Comparison of ENCODE assay signal across 10 cellular contexts in genomic region chr9:75893096-75893495, GRCh38. TPM values are rescaled to one million over a fixed set of nuclear protein-coding genes. Genes with fewer than 3 reads are reported as not detected.
DNase-seq lines count a peak whose midpoint lies in the region; FAIRE-seq and TF ChIP-seq lines count a peak whose summit lies in the region.
"Had no signal": no experiment of that assay in that cellular context is flagged by ENCODE, and none has a peak within 500 bp of the region (broad histone marks: within the 10 kb centered on the region; RNA-seq: fewer than 3 reads in every experiment).

No MANE protein-coding gene starts in this region.

- H3K9me3 Mint-ChIP-seq in T-helper 1 cell treated with Interleukin-12 subunit alpha and Interleukin-12 subunit beta and Interleukin-4 antibody, amounts not matched to agents 30 μg/mL and 1 μg/mL, for 36 hours = no peaks in the 10 kb centered on the region
- no peaks in the 10 kb centered on the region for H3K9me3 Mint-ChIP-seq in activated naive CD8-positive, alpha-beta T cell (ENCODE audit: low read depth)

- H3K27me3 ChIP-seq in iPS-20b (ENCODE audit: insufficient read depth, low read length) = peaks cover 48% of the 10 kb centered on the region
- no peaks in the 10 kb centered on the region for H3K27me3 ChIP-seq in small intestine (ENCODE audit: control insufficient read depth in 2 of 2, insufficient read depth in 2 of 2, low read length in 2 of 2)

- H3K27ac Mint-ChIP-seq in T-helper 1 cell treated with Interleukin-12 subunit alpha and Interleukin-12 subunit beta and Interleukin-4 antibody, amounts not matched to agents 30 μg/mL and 1 μg/mL, for 36 hours = no peak overlapping the region
- no peak overlapping the region for H3K27ac Mint-ChIP-seq in activated naive CD8-positive, alpha-beta T cell

- H3K9me3 ChIP-seq in iPS-20b (ENCODE audit: insufficient read depth, low read depth, low read length) (no peaks in the 10 kb centered on the region), small intestine (ENCODE audit: control insufficient read depth, low read depth) (no peaks in the 10 kb centered on the region)

- TF ChIP-seq CTCF in RWPE1 (conservative IDR thresholded peaks at IDR 0.05; ENCODE audit: low read depth) = no peak

- no peaks in the 10 kb centered on the region for H3K36me3 ChIP-seq in iPS-20b (ENCODE audit: insufficient read depth, low read depth, low read length)
- no peaks in the 10 kb centered on the region for H3K36me3 ChIP-seq in small intestine (ENCODE audit: control insufficient read depth in 2 of 2, insufficient read depth in 2 of 2, low read length in 2 of 2)

- WGBS in small intestine, 3 donors = 11 to 48% (median 24%) methylated on average over 3 of the region's 3 CpGs

- H3K4me3 ChIP-seq in iPS-20b (ENCODE audit: low read length) (peak overlapping the region; percentile 82), small intestine (ENCODE audit: low read depth in 1 of 2, low read length in 2 of 2) (peak overlapping the region in 1 of 2 donors; percentile 91)

- H3K36me3 Mint-ChIP-seq in T-helper 1 cell treated with Interleukin-12 subunit alpha and Interleukin-12 subunit beta and Interleukin-4 antibody, amounts not matched to agents 30 μg/mL and 1 μg/mL, for 36 hours (ENCODE audit: low read depth) = peaks cover 2% of the 10 kb centered on the region
- H3K36me3 Mint-ChIP-seq in activated naive CD8-positive, alpha-beta T cell = no peaks in the 10 kb centered on the region

- H3K4me1 ChIP-seq in iPS-20b (ENCODE audit: insufficient read depth, low read length) (peaks cover 28% of the 10 kb centered on the region), small intestine (ENCODE audit: control insufficient read depth in 2 of 2, insufficient read depth in 1 of 2, low read depth in 1 of 2, low read length in 1 of 2) (peaks cover 3 to 6% of the 10 kb centered on the region in 2 donors)

- H3K4me1 Mint-ChIP-seq in T-helper 1 cell treated with Interleukin-12 subunit alpha and Interleukin-12 subunit beta and Interleukin-4 antibody, amounts not matched to agents 30 μg/mL and 1 μg/mL, for 36 hours (ENCODE audit: low read depth) = peaks cover 27% of the 10 kb centered on the region
- peaks cover 64% of the 10 kb centered on the region for H3K4me1 Mint-ChIP-seq in activated naive CD8-positive, alpha-beta T cell (ENCODE audit: low read depth)

- peaks cover 47% of the 10 kb centered on the region for H3K27me3 Mint-ChIP-seq in T-helper 1 cell treated with Interleukin-12 subunit alpha and Interleukin-12 subunit beta and Interleukin-4 antibody, amounts not matched to agents 30 μg/mL and 1 μg/mL, for 36 hours (ENCODE audit: low read depth)
- no peaks in the 10 kb centered on the region for H3K27me3 Mint-ChIP-seq in activated naive CD8-positive, alpha-beta T cell

- no peak for DNase-seq in T-helper 1 cell
- no peak for DNase-seq in small intestine
- DNase-seq in NCI-H187 treated with DMSO at 0.1 percent for 48 hours (lab: John Stamatoyannopoulos, UW) = no peak
- no peak for DNase-seq in RWPE1 (ENCODE audit: low spot score)
- DNase-seq in NCI-H146 (lab: John Stamatoyannopoulos, UW) = no peak
- DNase-seq: effector CD4-positive, alpha-beta T cell had no signal

- CTCF ChIA-PET in RWPE1 (lab: Yijun Ruan, JAX) = interaction anchor here (0.5 to 0.7 kb wide), 2 partner anchors 11 to 323 kb away, joined by 3 read pairs; no protein-coding TSS in a partner anchor

- H3K27ac ChIP-seq in iPS-20b (ENCODE audit: low read length) = no peak overlapping the region
- peak overlapping the region; percentile 82 to 93 for H3K27ac ChIP-seq in small intestine (ENCODE audit: low read depth in 1 of 2, low read length in 1 of 2)
- H3K27ac ChIP-seq in RWPE1 = no peak overlapping the region
- H3K27ac ChIP-seq: 22Rv1 had no signal

- peak overlapping the region; percentile 8 for H3K4me3 Mint-ChIP-seq in T-helper 1 cell treated with Interleukin-12 subunit alpha and Interleukin-12 subunit beta and Interleukin-4 antibody, amounts not matched to agents 30 μg/mL and 1 μg/mL, for 36 hours
- H3K4me3 Mint-ChIP-seq in activated naive CD8-positive, alpha-beta T cell = peak overlapping the region; percentile 94

- POLR2A ChIA-PET in RWPE1 (lab: Yijun Ruan, JAX; ENCODE audit: low non-redundant PET) = no interaction called here

- H3K9ac ChIP-seq in iPS-20b (ENCODE audit: low read depth, low read length) = peak overlapping the region; percentile 59; the same call in 1 of the 2 replicates

- FAIRE-seq in small intestine (lab: Jason Lieb, UNC) = no peak

RNA-seq across cellular contexts. Expression of gene PCSK5, which starts 2.6 kb away (rescaled TPM):
- 10 to 100 TPM; 10.3 to 18.9 (median 14.3) TPM for polyA plus RNA-seq in small intestine

Comparison
In these comparisons a context has a peak if more than half of its experiments do, and no peak if none do; other contexts are left out.
1. H3K27ac ChIP-seq: peak in small intestine (2 of 2); none in iPS-20b (single experiment) and RWPE1 (single experiment).